In genomic region chr2:127324635-127325034, GRCh38 we compare ENCODE assay signal across 8 cellular contexts. TPM values are rescaled to one million over a fixed set of nuclear protein-coding genes. Genes with fewer than 3 reads are reported as not detected.
DNase-seq lines count a peak whose midpoint lies in the region; ATAC-seq and TF ChIP-seq lines count a peak whose summit lies in the region.

No MANE protein-coding gene starts in this region.

- no peak for DNase-seq in heart left ventricle
- no peak for DNase-seq in right cardiac atrium
- peak; percentile 36 for DNase-seq in NCI-H460 (ENCODE audit: extremely low read depth, low read depth)
- DNase-seq in coronary artery (ENCODE audit: low spot score): no peak
- no peak for DNase-seq in NOMO-1 treated with dmso at 0.1 percent for 144 hours (lab: John Stamatoyannopoulos, UW; ENCODE audit: unreplicated experiment)
- DNase-seq in activated naive CD8-positive, alpha-beta T cell treated with anti-CD3 and anti-CD28 coated beads, Interleukin-2, amount 50 U/mL, for 24 hours: no peak

- no peaks in the 10 kb centered on the region for H3K9me2 ChIP-seq in neural cell (ENCODE audit: insufficient read depth, low read length)

- TF ChIP-seq RAD21 in neural cell (conservative IDR thresholded peaks at IDR 0.05): peak; percentile 70

- H3K27ac ChIP-seq in heart left ventricle (no peak overlapping the region), right cardiac atrium (ENCODE audit: low read length) (no peak overlapping the region), coronary artery (no peak overlapping the region), neural cell (ENCODE audit: low read length) (no peak overlapping the region)

- TF ChIP-seq POLR2A in heart left ventricle (IDR thresholded peaks at IDR 0.05): no peak

- no peak overlapping the region for H3K27ac Mint-ChIP-seq in activated naive CD8-positive, alpha-beta T cell treated with anti-CD3 and anti-CD28 coated beads, Interleukin-2, amount 50 U/mL, for 24 hours

- intact Hi-C loops in heart left ventricle (cut with DNase I): loop anchor here (2.0 to 10.0 kb wide), 6 partner anchors 90 to 158 kb away; partner anchors contain the start of gene PROC (in 1 of the 10)
- intact Hi-C loops in right cardiac atrium (cut with DNase I): loop anchor here (2.0 to 10.0 kb wide), 5 partner anchors 150 to 163 kb away; no protein-coding TSS in a partner anchor

- H3K9me3 ChIP-seq in heart left ventricle (peaks cover 0 to 13% (median 4%) of the 10 kb centered on the region in 12 donors), right cardiac atrium (ENCODE audit: control insufficient read depth, low read length) (no peaks in the 10 kb centered on the region), neural cell (ENCODE audit: low read length) (no peaks in the 10 kb centered on the region)

- no peaks in the 10 kb centered on the region for H3K27me3 Mint-ChIP-seq in activated naive CD8-positive, alpha-beta T cell treated with anti-CD3 and anti-CD28 coated beads, Interleukin-2, amount 50 U/mL, for 24 hours

- no peak overlapping the region for H3K4me3 Mint-ChIP-seq in activated naive CD8-positive, alpha-beta T cell treated with anti-CD3 and anti-CD28 coated beads, Interleukin-2, amount 50 U/mL, for 24 hours

- H3K27me3 ChIP-seq in heart left ventricle: no peaks in the 10 kb centered on the region
- no peaks in the 10 kb centered on the region for H3K27me3 ChIP-seq in right cardiac atrium (ENCODE audit: control insufficient read depth, insufficient read depth)
- no peaks in the 10 kb centered on the region for H3K27me3 ChIP-seq in neural cell (ENCODE audit: insufficient read depth, low read depth, low read length)

- H3K9ac ChIP-seq in neural cell (ENCODE audit: low read length): no peak overlapping the region

- TF ChIP-seq EP300 in neural cell (conservative IDR thresholded peaks at IDR 0.05; ENCODE audit: poor library complexity, severe bottlenecking): no peak

- H3K4me1 ChIP-seq in heart left ventricle (no peaks in the 10 kb centered on the region), right cardiac atrium (ENCODE audit: control insufficient read depth, insufficient read depth, low read length) (no peaks in the 10 kb centered on the region)

- H3K4me1 Mint-ChIP-seq in activated naive CD8-positive, alpha-beta T cell treated with anti-CD3 and anti-CD28 coated beads, Interleukin-2, amount 50 U/mL, for 24 hours: peaks cover 9% of the 10 kb centered on the region

- H3K4me3 ChIP-seq in heart left ventricle (no peak overlapping the region), right cardiac atrium (ENCODE audit: low read length) (no peak overlapping the region), coronary artery (no peak overlapping the region), neural cell (ENCODE audit: low read length) (no peak overlapping the region)

- WGBS in heart left ventricle, 4 donors: 61 to 74% (median 71%) methylated on average over 3 of the region's 3 CpGs
- 59% methylated on average over 3 of the region's 3 CpGs for WGBS in right cardiac atrium

- TF ChIP-seq CTCF in heart left ventricle (IDR thresholded peaks at IDR 0.05): peak; percentile 28 to 69 (median 58)
- peak; percentile 52 for TF ChIP-seq CTCF in coronary artery (IDR thresholded peaks at IDR 0.05)
- peak; percentile 72 for TF ChIP-seq CTCF in neural cell (IDR thresholded peaks at IDR 0.05; ENCODE audit: poor library complexity, severe bottlenecking)

- H3K9me3 Mint-ChIP-seq in activated naive CD8-positive, alpha-beta T cell treated with anti-CD3 and anti-CD28 coated beads, Interleukin-2, amount 50 U/mL, for 24 hours: peaks cover 8% of the 10 kb centered on the region

- H3K36me3 ChIP-seq in heart left ventricle (peaks cover 0 to 100% (median 97%) of the 10 kb centered on the region in 9 donors), neural cell (ENCODE audit: insufficient read depth, low read length) (no peaks in the 10 kb centered on the region)

- no peak overlapping the region for H3K4me2 ChIP-seq in neural cell (ENCODE audit: low read length)

- no peaks in the 10 kb centered on the region for H3F3A ChIP-seq in neural cell (ENCODE audit: insufficient read depth, low read length, poor library complexity, severe bottlenecking)

- H3K79me2 ChIP-seq in neural cell (replicated peaks; ENCODE audit: insufficient read depth, low read length): no peaks in the 10 kb centered on the region

- peak in 1 of 4 donors; percentile 47 for ATAC-seq in heart left ventricle
- ATAC-seq in right cardiac atrium: no peak
- ATAC-seq in GM18870 (IDR thresholded peaks at IDR 0.05; ENCODE audit: unreplicated experiment): no peak
- ATAC-seq in activated naive CD8-positive, alpha-beta T cell treated with anti-CD3 and anti-CD28 coated beads, Interleukin-2, amount 50 U/mL, for 24 hours: no peak

- H2AFZ ChIP-seq in neural cell (ENCODE audit: low read depth, low read length): no peak overlapping the region

- H4K20me1 ChIP-seq in neural cell (ENCODE audit: insufficient read depth): no peaks in the 10 kb centered on the region

- peaks cover 48% of the 10 kb centered on the region for H3K36me3 Mint-ChIP-seq in activated naive CD8-positive, alpha-beta T cell treated with anti-CD3 and anti-CD28 coated beads, Interleukin-2, amount 50 U/mL, for 24 hours (ENCODE audit: low read depth)

TF ChIP-seq in neural cell, 6 proteins besides CTCF, POLR2A, EP300 and RAD21:
- TF ChIP-seq MXI1 (conservative IDR thresholded peaks at IDR 0.05; ENCODE audit: poor library complexity, severe bottlenecking) (no peak), SMC3 (conservative IDR thresholded peaks at IDR 0.05; ENCODE audit: poor library complexity) (peak; percentile 81)

RNA-seq across cellular contexts. Expression of gene ERCC3, which starts 30.7 kb away (rescaled TPM):
- total RNA-seq in heart left ventricle (10 to 100 TPM; 18.1 to 27.9 (median 23.1) TPM), right cardiac atrium (10 to 100 TPM; 23.2 to 25.8 (median 24.6) TPM)
- polyA plus RNA-seq in heart left ventricle (10 to 100 TPM; 12.6 to 33.1 TPM), right cardiac atrium (17.3 TPM), neural cell (112 and 132 TPM in 2 replicates)
- total RNA-seq in NCI-H460 (2014; rRNA removed; shearing (Covaris generic)): 34.2 and 42.1 TPM in 2 replicates
- 88.8 and 98.3 TPM in 2 replicates for polyA plus RNA-seq in NCI-H460 (2014; cell fraction: nucleus; rRNA removed)
- polyA minus RNA-seq in neural cell: 88.4 and 103 TPM in 2 replicates
